8 cellular contexts compared by ENCODE assay signal in genomic region chr2:6917761-6918421, GRCh38. TPM values are rescaled to one million over a fixed set of nuclear protein-coding genes. Genes with fewer than 3 reads are reported as not detected.
DNase-seq lines count a peak whose midpoint lies in the region; ATAC-seq, FAIRE-seq and TF ChIP-seq lines count a peak whose summit lies in the region.

No MANE protein-coding gene starts in this region.

- no peak overlapping the region for H3K27ac ChIP-seq in keratinocyte (ENCODE audit: control insufficient read depth, insufficient read depth, low read length)

- H3K4me1 Mint-ChIP-seq in stimulated activated naive CD8-positive, alpha-beta T cell treated with anti-CD3 and anti-CD28 coated beads, Interleukin-15, amount 100 ng/mL, for 72 hours: peaks cover 87% of the 10 kb centered on the region

- H3K27me3 ChIP-seq in adipocyte (replicated peaks; ENCODE audit: control insufficient read depth, insufficient read depth, low read length) (no peaks in the 10 kb centered on the region), keratinocyte (ENCODE audit: control insufficient read depth, extremely low read depth, insufficient read depth, low read length) (no peaks in the 10 kb centered on the region)

- H3K4me2 ChIP-seq in keratinocyte (ENCODE audit: control insufficient read depth, extremely low read depth, insufficient read depth, low read depth, low read length): peak overlapping the region; percentile 58

- no peaks in the 10 kb centered on the region for H3K79me2 ChIP-seq in keratinocyte (ENCODE audit: control insufficient read depth, insufficient read depth, low read length)

- H3K27ac Mint-ChIP-seq in stimulated activated naive CD8-positive, alpha-beta T cell treated with anti-CD3 and anti-CD28 coated beads, Interleukin-15, amount 100 ng/mL, for 72 hours: peak overlapping the region; percentile 33 to 95

- H3K4me1 ChIP-seq in adipocyte (ENCODE audit: control insufficient read depth, insufficient read depth, low read length): no peaks in the 10 kb centered on the region
- H3K4me1 ChIP-seq in keratinocyte (ENCODE audit: control insufficient read depth, extremely low read depth, insufficient read depth, low read length): peaks cover 3% of the 10 kb centered on the region

- peaks cover 2% of the 10 kb centered on the region for H4K20me1 ChIP-seq in keratinocyte (ENCODE audit: control insufficient read depth, extremely low read depth, insufficient read depth, low read length)

- peak overlapping the region; percentile 81 for H3K4me3 ChIP-seq in adipocyte (ENCODE audit: low read length)
- peak overlapping the region; percentile 34 to 58 (median 43) for H3K4me3 ChIP-seq in keratinocyte (ENCODE audit: control insufficient read depth in 2 of 3, extremely low read depth in 1 of 3, insufficient read depth in 2 of 3, low read depth in 1 of 3, low read length in 3 of 3)

- no peaks in the 10 kb centered on the region for H3K36me3 ChIP-seq in adipocyte (ENCODE audit: control insufficient read depth, insufficient read depth, low read length, severe bottlenecking)
- no peaks in the 10 kb centered on the region for H3K36me3 ChIP-seq in keratinocyte (ENCODE audit: control insufficient read depth in 2 of 2, extremely low read depth in 1 of 2, insufficient read depth in 2 of 2, low read length in 2 of 2)

- no peaks in the 10 kb centered on the region for H3K27me3 Mint-ChIP-seq in stimulated activated naive CD8-positive, alpha-beta T cell treated with anti-CD3 and anti-CD28 coated beads, Interleukin-15, amount 100 ng/mL, for 72 hours

- H3K9me1 ChIP-seq in keratinocyte (ENCODE audit: control insufficient read depth, extremely low read depth, insufficient read depth, low read length): no peaks in the 10 kb centered on the region

- H3K9ac ChIP-seq in adipocyte (ENCODE audit: low read length) (peak overlapping the region; percentile 72), keratinocyte (ENCODE audit: control insufficient read depth, extremely low read depth, insufficient read depth, low read length) (peak overlapping the region; percentile 65)

- peak overlapping the region; percentile 78 to 95 for H3K4me3 Mint-ChIP-seq in stimulated activated naive CD8-positive, alpha-beta T cell treated with anti-CD3 and anti-CD28 coated beads, Interleukin-15, amount 100 ng/mL, for 72 hours

- no peaks in the 10 kb centered on the region for H3K9me3 Mint-ChIP-seq in stimulated activated naive CD8-positive, alpha-beta T cell treated with anti-CD3 and anti-CD28 coated beads, Interleukin-15, amount 100 ng/mL, for 72 hours

- no peak for TF ChIP-seq CTCF in keratinocyte (optimal IDR thresholded peaks at IDR 0.05 in 1 of 3, IDR thresholded peaks at IDR 0.05 in 1 of 3, conservative IDR thresholded peaks at IDR 0.05 in 1 of 3; ENCODE audit: extremely low read depth in 1 of 3, insufficient read depth in 2 of 3, low read length in 3 of 3)

- peak; percentile 41 for DNase-seq in stimulated activated CD4-positive, alpha-beta T cell treated with anti-CD3 and anti-CD28 coated beads, Interleukin-15, amount 100 ng/mL, for 24 hours
- DNase-seq in stimulated activated CD4-positive, alpha-beta T cell treated with anti-CD3 and anti-CD28 coated beads, Interleukin-4, amount 100 ng/mL, for 1 hour: no peak
- DNase-seq in adipocyte (ENCODE audit: low read depth) (peak; percentile 35), keratinocyte (ENCODE audit: low read depth, low spot score) (no peak), DMS79 (lab: John Stamatoyannopoulos, UW) (no peak)
- peak in 1 of 2 donors; percentile 40 for DNase-seq in stimulated activated naive CD8-positive, alpha-beta T cell treated with anti-CD3 and anti-CD28 coated beads, Interleukin-15, amount 100 ng/mL, for 72 hours
- DNase-seq in activated CD8-positive, alpha-beta memory T cell treated with anti-CD3 and anti-CD28 coated beads for 24 hours: no peak

- peak overlapping the region; percentile 71 for H2AFZ ChIP-seq in keratinocyte (ENCODE audit: control insufficient read depth, low read length)

- H3K9me3 ChIP-seq in adipocyte (ENCODE audit: control insufficient read depth, low read length) (no peaks in the 10 kb centered on the region), keratinocyte (ENCODE audit: control insufficient read depth, low read depth, low read length) (no peaks in the 10 kb centered on the region)

- FAIRE-seq in keratinocyte (lab: Jason Lieb, UNC): no peak

- dilution Hi-C loops in keratinocyte (cut with MboI; ENCODE audit: extremely low pct_ligation_motif_present, low sequenced_read_pairs): no loop called here

- peak; percentile 8 for ATAC-seq in HG03378 (IDR thresholded peaks at IDR 0.05; ENCODE audit: unreplicated experiment)
- peak; percentile 48 for ATAC-seq in stimulated activated naive CD8-positive, alpha-beta T cell treated with anti-CD3 and anti-CD28 coated beads, Interleukin-15, amount 100 ng/mL, for 72 hours

RNA-seq across cellular contexts. Expression of gene RNF144A, which starts 0.7 kb away (rescaled TPM):
- 1.1 to 1.4 TPM (median 1.3 TPM) in 3 replicates for polyA plus RNA-seq in keratinocyte
- 0.82 TPM for polyA plus RNA-seq in keratinocyte (2011; ENCODE audit: low read depth)
- polyA plus RNA-seq in keratinocyte (2011; cell fraction: cytosol; rRNA removed): 1.1 and 1.5 TPM in 2 replicates
- polyA plus RNA-seq in keratinocyte (2011; cell fraction: nucleus; rRNA removed): 1.5 and 1.9 TPM in 2 replicates
- 0.47 and 0.88 TPM in 2 replicates for polyA plus RNA-seq in keratinocyte (2012; ENCODE audit: low replicate concordance)
- 0.98 to 3.8 TPM (median 3.0 TPM) in 3 replicates for polyA minus RNA-seq in keratinocyte
- 1.7 TPM for polyA minus RNA-seq in keratinocyte (2011; cell fraction: cytosol; rRNA and poly(A)+ RNA removed)
- polyA minus RNA-seq in keratinocyte (2011; cell fraction: nucleus; rRNA and poly(A)+ RNA removed): 1.7 and 3.6 TPM in 2 replicates

RNA-seq across cellular contexts. Expression of gene RSAD2, which starts 40.3 kb away (rescaled TPM):
- polyA plus RNA-seq in keratinocyte: 1.7 to 2.2 TPM (median 2.0 TPM) in 3 replicates
- polyA plus RNA-seq in keratinocyte (2011; ENCODE audit: low read depth): 5.2 TPM
- 0.71 and 1.6 TPM in 2 replicates for polyA plus RNA-seq in keratinocyte (2011; cell fraction: cytosol; rRNA removed)
- polyA plus RNA-seq in keratinocyte (2011; cell fraction: nucleus; rRNA removed): 2.5 and 3.5 TPM in 2 replicates
- 1.8 and 5.3 TPM in 2 replicates for polyA plus RNA-seq in keratinocyte (2012; ENCODE audit: low replicate concordance)
- polyA minus RNA-seq in keratinocyte: 1.3 to 2.4 TPM (median 1.7 TPM) in 3 replicates
- 1.2 TPM for polyA minus RNA-seq in keratinocyte (2011; cell fraction: cytosol; rRNA and poly(A)+ RNA removed)
- polyA minus RNA-seq in keratinocyte (2011; cell fraction: nucleus; rRNA and poly(A)+ RNA removed): 5.1 and 6.7 TPM in 2 replicates

RNA-seq across cellular contexts. Expression of gene CMPK2, which starts 52.2 kb away (rescaled TPM):
- polyA plus RNA-seq in keratinocyte: 0.85 to 3.1 TPM (median 1.5 TPM) in 3 replicates
- 0.11 TPM for polyA plus RNA-seq in keratinocyte (2011; ENCODE audit: low read depth)
- polyA plus RNA-seq in keratinocyte (2011; cell fraction: cytosol; rRNA removed): 0.90 and 1.5 TPM in 2 replicates
- polyA plus RNA-seq in keratinocyte (2011; cell fraction: nucleus; rRNA removed): 1.1 and 1.4 TPM in 2 replicates
- 0.25 and 2.8 TPM in 2 replicates for polyA plus RNA-seq in keratinocyte (2012; ENCODE audit: low replicate concordance)
- 2.0 to 3.4 TPM (median 2.3 TPM) in 3 replicates for polyA minus RNA-seq in keratinocyte
- 1.3 TPM for polyA minus RNA-seq in keratinocyte (2011; cell fraction: cytosol; rRNA and poly(A)+ RNA removed)
- polyA minus RNA-seq in keratinocyte (2011; cell fraction: nucleus; rRNA and poly(A)+ RNA removed): 0.63 and 1.3 TPM in 2 replicates

Comparison
In these comparisons a context has a peak if more than half of its experiments do, and no peak if none do; other contexts are left out.
1. DNase-seq: peak in stimulated activated CD4-positive, alpha-beta T cell treated with anti-CD3 and anti-CD28 coated beads, Interleukin-15, amount 100 ng/mL, for 24 hours (single experiment) and adipocyte (single experiment); none in stimulated activated CD4-positive, alpha-beta T cell treated with anti-CD3 and anti-CD28 coated beads, Interleukin-4, amount 100 ng/mL, for 1 hour (single experiment), keratinocyte (single experiment), DMS79 (single experiment) and activated CD8-positive, alpha-beta memory T cell treated with anti-CD3 and anti-CD28 coated beads for 24 hours (single experiment).